Comparison of ENCODE assay signal across 27 cellular contexts in the genomic region with DNA sequence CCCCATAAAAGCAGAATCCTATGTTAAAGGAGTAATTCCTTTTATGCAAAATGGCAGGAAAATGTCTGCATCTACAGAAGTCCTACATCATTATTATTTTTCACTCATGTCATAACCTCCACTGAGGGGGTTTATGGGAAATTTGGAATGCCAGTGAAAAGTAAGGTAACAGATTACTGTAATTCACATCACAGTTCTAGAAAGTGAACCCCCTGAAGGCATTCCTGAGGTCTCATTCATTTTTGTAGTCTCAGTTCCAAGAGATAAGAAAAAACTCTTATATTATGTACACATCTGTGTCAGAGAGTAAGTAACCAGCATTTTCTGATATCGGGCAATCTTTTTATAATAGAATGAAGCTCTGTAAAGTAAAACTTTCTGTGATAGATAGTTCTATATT. TPM values are rescaled to one million over a fixed set of nuclear protein-coding genes. Genes with fewer than 3 reads are reported as not detected.
"Had no signal": no experiment of that assay in that cellular context is flagged by ENCODE, and none has a peak within 500 bp of the region (broad histone marks: within the 10 kb centered on the region; RNA-seq: fewer than 3 reads in every experiment).

No MANE protein-coding gene starts in this region.

- H3K9me3 Mint-ChIP-seq: neural crest cell had no signal

- FAIRE-seq: islet of Langerhans, kidney, urothelium cell line had no signal

- H3K27me3 Mint-ChIP-seq: stimulated activated naive B cell treated with anti-CD40 and anti-IgM and Interleukin-4, amounts not matched to agents 10 μg/mL and 1 μg/mL and 100 μg/mL, for 72 hours had no signal

- H3K4me3 Mint-ChIP-seq: naive thymus-derived CD8-positive, alpha-beta T cell; nephron; neural crest cell; stimulated activated naive B cell treated with anti-CD40 and anti-IgM and Interleukin-4, amounts not matched to agents 10 μg/mL and 1 μg/mL and 100 μg/mL, for 72 hours had no signal

- H3K27ac ChIP-seq: lower lobe of right lung, neutrophil, parathyroid adenoma, right atrium auricular region, right lobe of liver, stomach, testis, thyroid gland, transverse colon, upper lobe of right lung had no signal

- H3K4me3 ChIP-seq: left lung, lower lobe of right lung, right atrium auricular region, right lobe of liver, smooth muscle cell, stomach, testis, thyroid gland, transverse colon, upper lobe of right lung had no signal

- H3K36me3 ChIP-seq: left lung, lower lobe of right lung, neutrophil, right atrium auricular region, right lobe of liver, stomach, thyroid gland, transverse colon, upper lobe of right lung had no signal

- ATAC-seq: left colon; left lung; naive thymus-derived CD8-positive, alpha-beta T cell; stimulated activated naive B cell treated with anti-CD40 and anti-IgM and Interleukin-4, amounts not matched to agents 10 μg/mL and 1 μg/mL and 100 μg/mL, for 72 hours; stimulated activated naive CD8-positive, alpha-beta T cell treated with anti-CD3 and anti-CD28 coated beads, Interleukin-15, Interleukin-2, amounts not matched to agents 100 U/mL and 50 U/mL, for 24 hours had no signal

- H3K27me3 ChIP-seq: left lung, neutrophil, right atrium auricular region, right lobe of liver, stomach, testis, thyroid gland, transverse colon, upper lobe of right lung had no signal

- H3K27ac Mint-ChIP-seq: naive thymus-derived CD8-positive, alpha-beta T cell; nephron; stimulated activated naive B cell treated with anti-CD40 and anti-IgM and Interleukin-4, amounts not matched to agents 10 μg/mL and 1 μg/mL and 100 μg/mL, for 72 hours had no signal

- DNase-seq: hippocampal formation; kidney; left colon; left lung; lower lobe of right lung; mammary epithelial cell; mesenchymal stem cell; naive thymus-derived CD8-positive, alpha-beta T cell; occipital lobe; right lobe of liver; stimulated activated CD4-positive, alpha-beta T cell treated with anti-CD3 and anti-CD28 coated beads, Interleukin-2, amount 100 ng/mL, for 24 hours; stimulated activated CD4-positive, alpha-beta T cell treated with anti-CD3 and anti-CD28 coated beads, Interleukin-4, amount 100 ng/mL, for 1 hour; stimulated activated naive B cell treated with anti-CD40 and anti-IgM and Interleukin-4, amounts not matched to agents 10 μg/mL and 1 μg/mL and 100 μg/mL, for 72 hours; stimulated activated naive CD8-positive, alpha-beta T cell treated with anti-CD3 and anti-CD28 coated beads, Interleukin-15, Interleukin-2, amounts not matched to agents 100 U/mL and 50 U/mL, for 24 hours; stomach; testis; thyroid gland; transverse colon; upper lobe of right lung had no signal

RNA-seq across cellular contexts. Expression of gene BCAT1, which starts 28.8 kb away (rescaled TPM):
- polyA plus RNA-seq: naive thymus-derived CD8-positive, alpha-beta T cell had no signal
